ENCODE assay signal across 1 cellular context in genomic region chr7:12623223-12623622, GRCh38.
A peak's percentile ranks its signal among the peaks of the same experiment; 100 is the strongest.
TF ChIP-seq lines count a peak whose summit lies in the region.

No MANE protein-coding gene starts in this region.

TF ChIP-seq in K562, 482 proteins besides CTCF, POLR2A, EP300 and RAD21 (continues in another document):
- TF ChIP-seq HINFP (tag; conservative IDR thresholded peaks at IDR 0.05; ENCODE audit: low read depth) = no peak
- TF ChIP-seq CHD7 (IDR thresholded peaks at IDR 0.05; ENCODE audit: low read depth, low read length) = no peak
- no peak for TF ChIP-seq RHOXF2B (CRISPR knock-in tag; conservative IDR thresholded peaks at IDR 0.05)
- TF ChIP-seq CBX5 (IDR thresholded peaks at IDR 0.05; ENCODE audit: borderline replicate concordance, low read depth) = no peak
- no peak for TF ChIP-seq NR1H2 (CRISPR knock-in tag; IDR thresholded peaks at IDR 0.05)
- TF ChIP-seq HDAC2 (IDR thresholded peaks at IDR 0.05) = no peak
- TF ChIP-seq KAT2B (IDR thresholded peaks at IDR 0.05; ENCODE audit: low read depth, low read length) = no peak
- TF ChIP-seq FOS (IDR thresholded peaks at IDR 0.05; ENCODE audit: extremely low read depth, insufficient read length) = no peak
- TF ChIP-seq ZNF395 (CRISPR knock-in tag; IDR thresholded peaks at IDR 0.05) = no peak
- TF ChIP-seq MYBL2 (IDR thresholded peaks at IDR 0.05; ENCODE audit: low read depth) = 0 out of 2 replicates have a peak, but pooled peaks have one; percentile 35
- no peak for TF ChIP-seq MYBL2 (CRISPR knock-in tag; IDR thresholded peaks at IDR 0.05; ENCODE audit: borderline replicate concordance)
- TF ChIP-seq TAL1 (IDR thresholded peaks at IDR 0.05) = peak; percentile 6; the same call in 1 of the 2 replicates
- TF ChIP-seq SAP30 (IDR thresholded peaks at IDR 0.05; ENCODE audit: borderline replicate concordance, insufficient read depth, low read depth, low read length, poor library complexity, severe bottlenecking) = no peak
- no peak for TF ChIP-seq SFPQ (IDR thresholded peaks at IDR 0.05; ENCODE audit: low read depth, low read length)
- TF ChIP-seq CBX8 (IDR thresholded peaks at IDR 0.05; ENCODE audit: borderline replicate concordance, extremely low read depth, low read depth, low read length, poor library complexity, severe bottlenecking) = no peak
- no peak for TF ChIP-seq ZNF3 (CRISPR knock-in tag; IDR thresholded peaks at IDR 0.05)
- TF ChIP-seq ZNF316 (IDR thresholded peaks at IDR 0.05) = peak; percentile 23; the same call in 1 of the 2 replicates
- no peak for TF ChIP-seq E2F3 (CRISPR knock-in tag; IDR thresholded peaks at IDR 0.05)
- peak; percentile 49 for TF ChIP-seq DPF2 (IDR thresholded peaks at IDR 0.05)
- no peak for TF ChIP-seq TBL1XR1 (IDR thresholded peaks at IDR 0.05; ENCODE audit: low read length in 2 of 2)
- TF ChIP-seq GTF2B (IDR thresholded peaks at IDR 0.05; ENCODE audit: extremely low read depth, insufficient read length) = no peak
- peak; percentile 46 for TF ChIP-seq MAFG (tag; conservative IDR thresholded peaks at IDR 0.05)
- no peak for TF ChIP-seq ZNF277 (CRISPR knock-in tag; IDR thresholded peaks at IDR 0.05; ENCODE audit: borderline replicate concordance)
- no peak for TF ChIP-seq ZNF41 (CRISPR knock-in tag; conservative IDR thresholded peaks at IDR 0.05)
- no peak for TF ChIP-seq BCL6 (CRISPR knock-in tag; IDR thresholded peaks at IDR 0.05)
- no peak for TF ChIP-seq PBX2 (CRISPR knock-in tag; IDR thresholded peaks at IDR 0.05; ENCODE audit: low read depth)
- TF ChIP-seq PBX2 (tag; conservative IDR thresholded peaks at IDR 0.05; ENCODE audit: low read depth) = no peak
- TF ChIP-seq NR3C1 (CRISPR knock-in tag; IDR thresholded peaks at IDR 0.05) = no peak
- no peak for TF ChIP-seq BHLHE40 (IDR thresholded peaks at IDR 0.05; ENCODE audit: low read length)
- TF ChIP-seq ZNF717 (CRISPR knock-in tag; IDR thresholded peaks at IDR 0.05) = no peak
- peak; percentile 16; the same call in 1 of the 2 replicates for TF ChIP-seq CBFA2T3 (IDR thresholded peaks at IDR 0.05)
- TF ChIP-seq ARHGAP35 (IDR thresholded peaks at IDR 0.05; ENCODE audit: partially characterized antibody) = no peak
- no peak for TF ChIP-seq ZNF589 (CRISPR knock-in tag; IDR thresholded peaks at IDR 0.05; ENCODE audit: low read depth)
- no peak for TF ChIP-seq TEAD2 (tag; IDR thresholded peaks at IDR 0.05)
- no peak for TF ChIP-seq PREB (CRISPR knock-in tag; IDR thresholded peaks at IDR 0.05)
- no peak for TF ChIP-seq FUS (optimal IDR thresholded peaks at IDR 0.05; ENCODE audit: low read depth, low read length)
